In genomic region chr4:110907801-110908313, GRCh38 we compare ENCODE assay signal across 30 cellular contexts.
"Had no signal": no experiment of that assay in that cellular context is flagged by ENCODE, and none has a peak within 500 bp of the region (broad histone marks: within the 10 kb centered on the region; RNA-seq: fewer than 3 reads in every experiment).

No MANE protein-coding gene starts in this region.

- H3K27me3 ChIP-seq: adrenal gland, body of pancreas, colonic mucosa, esophagus squamous epithelium, gastroesophageal sphincter, heart right ventricle, hepatocyte had no signal

- H3K36me3 ChIP-seq: adrenal gland, colonic mucosa, esophagus squamous epithelium, gastroesophageal sphincter, heart right ventricle had no signal

- DNase-seq: activated CD4-positive, alpha-beta memory T cell treated with anti-CD3 and anti-CD28 coated beads for 36 hours; activated CD4-positive, alpha-beta T cell treated with anti-CD3 and anti-CD28 coated beads for 36 hours; activated CD4-positive, alpha-beta T cell treated with anti-CD3 and anti-CD28 coated beads, Interleukin-2, amount 10 ng/mL, durations not matched to agents 24 days and 14 days; activated CD4-positive, CD25-positive, alpha-beta regulatory T cell; activated CD4-positive, CD25-positive, alpha-beta regulatory T cell treated with anti-CD3 and anti-CD28 coated beads, Interleukin-2, amount 50 U/mL, for 72 hours; activated CD8-positive, alpha-beta memory T cell treated with anti-CD3 and anti-CD28 coated beads, Interleukin-2, amount 10 ng/mL, durations not matched to agents 7 days and 5 days; activated CD8-positive, alpha-beta memory T cell treated with anti-CD3 and anti-CD28 coated beads, Interleukin-2, amount 50 U/mL, for 4 hours; activated CD8-positive, alpha-beta T cell treated with anti-CD3 and anti-CD28 coated beads, Interleukin-2, amount 10 ng/mL, durations not matched to agents 7 days and 5 days; activated effector memory CD4-positive, alpha-beta T cell treated with anti-CD3 and anti-CD28 coated beads, Interleukin-2, amount 50 U/mL, for 16 hours; activated naive CD4-positive, alpha-beta T cell treated with anti-CD3 and anti-CD28 coated beads for 36 hours; activated naive CD8-positive, alpha-beta T cell treated with anti-CD3 and anti-CD28 coated beads for 36 hours; activated naive CD8-positive, alpha-beta T cell treated with anti-CD3 and anti-CD28 coated beads, Interleukin-2, amount 50 U/mL, for 24 hours; activated T-cell treated with anti-CD3 and anti-CD28 coated beads, Interleukin-2, amount 50 U/mL, for 1 hour; activated T-cell treated with anti-CD3 and anti-CD28 coated beads, Interleukin-2, amount 50 U/mL, for 48 hours; adrenal gland; amygdala; aorta; body of pancreas; caudate nucleus; colonic mucosa; effector CD8-positive, alpha-beta T cell; esophagus squamous epithelium; foreskin melanocyte; heart right ventricle; T1000 had no signal

- H3K9me3 ChIP-seq: adrenal gland, body of pancreas, colonic mucosa, esophagus squamous epithelium, gastroesophageal sphincter, heart right ventricle had no signal

- FAIRE-seq: endometrium, endothelial cell of umbilical vein had no signal

- H3K4me1 ChIP-seq: adrenal gland, body of pancreas, colonic mucosa, esophagus squamous epithelium, gastroesophageal sphincter, heart right ventricle had no signal

- H3K4me3 ChIP-seq: adrenal gland, body of pancreas, colonic mucosa, esophagus squamous epithelium, gastroesophageal sphincter, heart right ventricle, hepatocyte had no signal

- H3K27ac ChIP-seq: adrenal gland, body of pancreas, colonic mucosa, epithelial cell of prostate, esophagus squamous epithelium, gastroesophageal sphincter, heart right ventricle, hepatocyte had no signal
